Comparison of ENCODE assay signal across 1 cellular context in the genomic region with DNA sequence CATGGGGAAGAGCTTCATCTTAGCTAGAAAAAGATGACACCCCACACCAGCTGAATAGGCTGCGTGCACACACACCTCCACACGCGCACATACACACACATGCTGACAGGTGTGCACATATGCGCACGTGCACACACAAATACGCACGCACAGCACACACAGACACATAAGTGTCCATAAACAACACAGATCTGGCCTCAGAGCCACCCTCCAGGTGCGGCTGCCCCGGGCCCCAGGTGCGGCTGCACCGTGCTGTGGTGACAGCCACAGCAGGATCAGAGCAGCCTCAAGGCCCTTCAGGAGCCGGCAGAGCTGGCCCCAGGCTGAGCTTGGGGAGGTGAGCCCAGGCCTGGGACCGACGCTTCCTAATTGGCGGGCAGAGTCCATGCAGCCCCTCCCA.
TF ChIP-seq lines count a peak whose summit lies in the region.

No MANE protein-coding gene starts in this region.

TF ChIP-seq in GM12878, 131 proteins besides CTCF, POLR2A, EP300 and RAD21:
- peak; percentile 19 for TF ChIP-seq PBX3 (IDR thresholded peaks at IDR 0.05; ENCODE audit: insufficient replicate concordance, low read depth, low read length)
- no peak for TF ChIP-seq NFIC (IDR thresholded peaks at IDR 0.05; ENCODE audit: low read depth, low read length)
- peak; percentile 89 for TF ChIP-seq BCL3 (IDR thresholded peaks at IDR 0.05; ENCODE audit: borderline replicate concordance, insufficient read depth, low read depth, low read length, poor library complexity, severe bottlenecking)
